8 cellular contexts compared by ENCODE assay signal in the genomic region with DNA sequence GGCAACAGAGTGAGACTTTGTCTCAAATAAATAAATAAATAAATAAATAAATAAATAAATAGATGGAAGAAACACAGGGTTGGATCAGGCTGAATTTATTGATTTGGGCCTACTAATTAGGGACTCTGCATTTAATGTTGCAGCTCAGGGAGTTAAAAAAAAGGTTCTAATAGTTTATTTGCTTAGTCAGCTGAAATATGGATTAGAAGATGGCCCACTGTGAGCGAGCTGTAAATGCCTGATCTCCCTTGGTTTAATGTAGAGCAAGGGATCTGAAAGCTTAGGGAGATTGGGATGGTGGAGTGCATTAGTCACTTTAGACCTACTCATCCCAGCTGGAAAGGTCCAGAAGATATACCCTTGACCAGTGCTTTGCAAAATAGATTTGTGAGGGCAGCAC.
"Had no signal": no experiment of that assay in that cellular context is flagged by ENCODE, and none has a peak within 500 bp of the region (broad histone marks: within the 10 kb centered on the region; RNA-seq: fewer than 3 reads in every experiment).

No MANE protein-coding gene starts in this region.

- H2AFZ ChIP-seq: GM23248 had no signal

- H3K4me3 ChIP-seq: GM23248 had no signal

- FAIRE-seq: H54 had no signal

- H3K9ac ChIP-seq: GM23248 had no signal

- H3K27ac ChIP-seq: GM23248, HL-60 had no signal

- DNase-seq: GM23248, GOT3, H9, HCEC 1CT, HFFc6, KG1 had no signal
